ENCODE assay signal across 24 cellular contexts in genomic region chr12:98344034-98344565, GRCh38.
"Had no signal": no experiment of that assay in that cellular context is flagged by ENCODE, and none has a peak within 500 bp of the region (broad histone marks: within the 10 kb centered on the region; RNA-seq: fewer than 3 reads in every experiment).

No MANE protein-coding gene starts in this region.

- H3K9me3 ChIP-seq: breast epithelium, esophagus squamous epithelium, gastroesophageal sphincter, heart left ventricle, left ventricle myocardium inferior, ovary, psoas muscle, upper lobe of left lung had no signal

- H3K4me3 Mint-ChIP-seq: activated CD4-positive, alpha-beta memory T cell treated with anti-CD3 and anti-CD28 coated beads for 36 hours; activated naive CD4-positive, alpha-beta T cell treated with anti-CD3 and anti-CD28 coated beads for 36 hours; activated naive CD8-positive, alpha-beta T cell treated with anti-CD3 and anti-CD28 coated beads, Interleukin-2, amount 10 ng/mL, durations not matched to agents 7 days and 5 days; activated T-cell treated with anti-CD3 and anti-CD28 coated beads, Interleukin-2, amount 50 U/mL, for 72 hours; central memory CD8-positive, alpha-beta T cell; immature natural killer cell; natural killer cell; T-helper 17 cell had no signal

- H3K27ac ChIP-seq: breast epithelium, esophagus squamous epithelium, gastroesophageal sphincter, heart left ventricle, left ventricle myocardium inferior, ovary, psoas muscle, upper lobe of left lung had no signal

- H3K4me1 Mint-ChIP-seq: activated naive CD8-positive, alpha-beta T cell treated with anti-CD3 and anti-CD28 coated beads, Interleukin-2, amount 10 ng/mL, durations not matched to agents 7 days and 5 days; central memory CD8-positive, alpha-beta T cell; immature natural killer cell; natural killer cell; T-helper 17 cell had no signal

- H3K27me3 ChIP-seq: breast epithelium, esophagus squamous epithelium, gastroesophageal sphincter, heart left ventricle, ovary, upper lobe of left lung had no signal

- H3K36me3 Mint-ChIP-seq: activated CD4-positive, alpha-beta memory T cell treated with anti-CD3 and anti-CD28 coated beads for 36 hours; activated naive CD8-positive, alpha-beta T cell treated with anti-CD3 and anti-CD28 coated beads, Interleukin-2, amount 10 ng/mL, durations not matched to agents 7 days and 5 days; immature natural killer cell; natural killer cell had no signal

- H3K36me3 ChIP-seq: breast epithelium, esophagus squamous epithelium, gastroesophageal sphincter, heart left ventricle, left ventricle myocardium inferior, ovary, upper lobe of left lung had no signal

- H3K27me3 Mint-ChIP-seq: activated naive CD8-positive, alpha-beta T cell treated with anti-CD3 and anti-CD28 coated beads, Interleukin-2, amount 10 ng/mL, durations not matched to agents 7 days and 5 days had no signal

- H3K27ac Mint-ChIP-seq: activated CD4-positive, alpha-beta memory T cell treated with anti-CD3 and anti-CD28 coated beads for 36 hours; activated naive CD4-positive, alpha-beta T cell treated with anti-CD3 and anti-CD28 coated beads for 36 hours; activated naive CD8-positive, alpha-beta T cell treated with anti-CD3 and anti-CD28 coated beads, Interleukin-2, amount 10 ng/mL, durations not matched to agents 7 days and 5 days; activated T-cell treated with anti-CD3 and anti-CD28 coated beads, Interleukin-2, amount 50 U/mL, for 72 hours; immature natural killer cell; natural killer cell; T-helper 17 cell had no signal

- ATAC-seq: activated T-cell treated with anti-CD3 and anti-CD28 coated beads, Interleukin-2, amount 50 U/mL, for 72 hours; gastroesophageal sphincter; heart left ventricle; natural killer cell; psoas muscle; right cardiac atrium; stimulated activated naive CD8-positive, alpha-beta T cell treated with anti-CD3 and anti-CD28 coated beads, Interleukin-15, Interleukin-2, amounts not matched to agents 100 U/mL and 50 U/mL, for 24 hours; T-helper 17 cell had no signal

- H3K9me3 Mint-ChIP-seq: activated CD4-positive, alpha-beta memory T cell treated with anti-CD3 and anti-CD28 coated beads for 36 hours; activated naive CD4-positive, alpha-beta T cell treated with anti-CD3 and anti-CD28 coated beads for 36 hours; activated naive CD8-positive, alpha-beta T cell treated with anti-CD3 and anti-CD28 coated beads, Interleukin-2, amount 10 ng/mL, durations not matched to agents 7 days and 5 days; activated T-cell treated with anti-CD3 and anti-CD28 coated beads, Interleukin-2, amount 50 U/mL, for 72 hours; central memory CD8-positive, alpha-beta T cell; natural killer cell had no signal

- H3K4me3 ChIP-seq: breast epithelium, esophagus squamous epithelium, gastroesophageal sphincter, heart left ventricle, left ventricle myocardium inferior, ovary, psoas muscle, upper lobe of left lung had no signal

- DNase-seq: activated CD4-positive, alpha-beta memory T cell treated with anti-CD3 and anti-CD28 coated beads for 36 hours; activated CD4-positive, alpha-beta T cell treated with anti-CD3 and anti-CD28 coated beads for 48 hours; activated effector memory CD4-positive, alpha-beta T cell treated with Interleukin-2 at 50 U/mL for 16 hours; activated naive CD4-positive, alpha-beta T cell treated with anti-CD3 and anti-CD28 coated beads for 36 hours; activated naive CD8-positive, alpha-beta T cell treated with anti-CD3 and anti-CD28 coated beads, Interleukin-2, amount 10 ng/mL, durations not matched to agents 7 days and 5 days; activated T-cell treated with anti-CD3 and anti-CD28 coated beads, Interleukin-2, amount 50 U/mL, for 72 hours; amniotic stem cell; effector memory CD4-positive, alpha-beta T cell; esophagus squamous epithelium; heart left ventricle; immature natural killer cell; left ventricle myocardium inferior; midbrain; natural killer cell; ovary; psoas muscle; right cardiac atrium; stimulated activated CD4-positive, alpha-beta T cell treated with anti-CD3 and anti-CD28 coated beads, Interleukin-4, amount 100 ng/mL, for 4 hours; stimulated activated naive CD8-positive, alpha-beta T cell treated with anti-CD3 and anti-CD28 coated beads, Interleukin-15, Interleukin-2, amounts not matched to agents 100 U/mL and 50 U/mL, for 24 hours; T-helper 17 cell; upper lobe of left lung had no signal

- H3K4me1 ChIP-seq: breast epithelium, gastroesophageal sphincter, heart left ventricle, left ventricle myocardium inferior, psoas muscle, upper lobe of left lung had no signal
